15 cellular contexts compared by ENCODE assay signal in genomic region chr21:35004289-35004688, GRCh38. TPM values are rescaled to one million over a fixed set of nuclear protein-coding genes. Genes with fewer than 3 reads are reported as not detected.
DNase-seq lines count a peak whose midpoint lies in the region; ATAC-seq and TF ChIP-seq lines count a peak whose summit lies in the region.
"Had no signal": no experiment of that assay in that cellular context is flagged by ENCODE, and none has a peak within 500 bp of the region (broad histone marks: within the 10 kb centered on the region; RNA-seq: fewer than 3 reads in every experiment).

No MANE protein-coding gene starts in this region.

- peaks cover 46% of the 10 kb centered on the region for H4K20me1 ChIP-seq in DND-41 (ENCODE audit: insufficient read depth, low read length)

- WGBS in spleen, 5 donors = 92 to 94% (median 93%) methylated on average over 3 of the region's 3 CpGs
- 86 to 97% methylated on average over 3 of the region's 3 CpGs for WGBS in esophagus squamous epithelium, 2 donors

- no peaks in the 10 kb centered on the region for H3K27me3 ChIP-seq in CD4-positive, alpha-beta T cell (ENCODE audit: control insufficient read depth, insufficient read depth, low read length)
- H3K27me3 ChIP-seq in DND-41 (ENCODE audit: insufficient read depth, low read length, poor library complexity) (no peaks in the 10 kb centered on the region), spleen (replicated peaks in 1 of 7) (no peaks in the 10 kb centered on the region), esophagus squamous epithelium (no peaks in the 10 kb centered on the region)

- peak overlapping the region; percentile 34 for H3K4me3 Mint-ChIP-seq in CD4-positive, alpha-beta T cell
- H3K4me3 Mint-ChIP-seq in activated T-helper 17 cell treated with anti-CD3 and anti-CD28 coated beads, Interleukin-2, amount 50 U/mL, for 72 hours = peak overlapping the region; percentile 55
- no peak overlapping the region for H3K4me3 Mint-ChIP-seq in WTC11

- TF ChIP-seq POLR2A in spleen (IDR thresholded peaks at IDR 0.05) (no peak), esophagus squamous epithelium (IDR thresholded peaks at IDR 0.05) (no peak)

- peak overlapping the region; percentile 75 for H3K27ac Mint-ChIP-seq in CD4-positive, alpha-beta T cell
- H3K27ac Mint-ChIP-seq in activated T-helper 17 cell treated with anti-CD3 and anti-CD28 coated beads, Interleukin-2, amount 50 U/mL, for 72 hours = peak overlapping the region; percentile 69
- no peak overlapping the region for H3K27ac Mint-ChIP-seq in WTC11

- H3K4me1 ChIP-seq in DND-41 (ENCODE audit: insufficient read depth, low read length) = peaks cover 61% of the 10 kb centered on the region
- H3K4me1 ChIP-seq in mucosa of descending colon (ENCODE audit: low read depth) = peaks cover 9% of the 10 kb centered on the region
- H3K4me1 ChIP-seq in spleen = peaks cover 0 to 62% (median 12%) of the 10 kb centered on the region in 6 donors
- H3K4me1 ChIP-seq in esophagus squamous epithelium = no peaks in the 10 kb centered on the region

- H3K4me2 ChIP-seq in DND-41 (ENCODE audit: insufficient read depth, low read length) = no peak overlapping the region
- H3K4me2 ChIP-seq: KMS-11 had no signal

- H3K27ac ChIP-seq in CD4-positive, alpha-beta T cell (ENCODE audit: low read depth, low read length) = no peak overlapping the region
- H3K27ac ChIP-seq in DND-41 (ENCODE audit: low read length) = peak overlapping the region; percentile 56
- no peak overlapping the region for H3K27ac ChIP-seq in spleen
- no peak overlapping the region for H3K27ac ChIP-seq in esophagus squamous epithelium
- H3K27ac ChIP-seq: KMS-11 had no signal

- ATAC-seq in CD4-positive, alpha-beta T cell (ENCODE audit: poor library complexity) = no peak
- ATAC-seq in DND-41 (ENCODE audit: insufficient read depth, low read depth) (no peak), mucosa of descending colon (peak; percentile 25), WTC11 (no peak)
- no peak for ATAC-seq in activated T-helper 17 cell treated with anti-CD3 and anti-CD28 coated beads, Interleukin-2, amount 50 U/mL, for 72 hours (replicated peaks)
- ATAC-seq: HepG2 had no signal

- peaks cover 98% of the 10 kb centered on the region for H3K4me1 Mint-ChIP-seq in CD4-positive, alpha-beta T cell (ENCODE audit: low read depth)
- peaks cover 77% of the 10 kb centered on the region for H3K4me1 Mint-ChIP-seq in activated T-helper 17 cell treated with anti-CD3 and anti-CD28 coated beads, Interleukin-2, amount 50 U/mL, for 72 hours
- no peaks in the 10 kb centered on the region for H3K4me1 Mint-ChIP-seq in WTC11

- intact Hi-C loops in CD4-positive, alpha-beta T cell (cut with DNase I, micrococcal nuclease) = loop anchor here in 1 of 2 experiments (2.0 kb wide), 1 partner anchor 17 kb away; no protein-coding TSS in a partner anchor
- intact Hi-C loops in mucosa of descending colon (cut with DNase I, micrococcal nuclease) = no loop called here
- intact Hi-C loops in spleen (cut with DNase I; ENCODE audit: low total_unique reads) = no loop called here
- intact Hi-C loops in esophagus squamous epithelium (cut with DNase I) = no loop called here

- H3K36me3 Mint-ChIP-seq in CD4-positive, alpha-beta T cell (ENCODE audit: low read depth) = peaks cover 66% of the 10 kb centered on the region
- H3K36me3 Mint-ChIP-seq in activated T-helper 17 cell treated with anti-CD3 and anti-CD28 coated beads, Interleukin-2, amount 50 U/mL, for 72 hours (ENCODE audit: low read depth) = peaks cover 18% of the 10 kb centered on the region
- H3K36me3 Mint-ChIP-seq in WTC11 = no peaks in the 10 kb centered on the region

- CTCF ChIA-PET in CD4-positive, alpha-beta T cell (lab: Charles Lee) = interaction anchor here (0.9 to 2.3 kb wide), 6 partner anchors 10 to 259 kb away, joined by 3 to 7 read pairs (median 3); no protein-coding TSS in a partner anchor
- CTCF ChIA-PET in WTC11 (lab: Charles Lee) = interaction anchor here (0.7 kb wide), 1 partner anchor 836 kb away, joined by 3 read pairs; no protein-coding TSS in a partner anchor

- no peaks in the 10 kb centered on the region for H3K9me3 Mint-ChIP-seq in CD4-positive, alpha-beta T cell
- no peaks in the 10 kb centered on the region for H3K9me3 Mint-ChIP-seq in activated T-helper 17 cell treated with anti-CD3 and anti-CD28 coated beads, Interleukin-2, amount 50 U/mL, for 72 hours
- H3K9me3 Mint-ChIP-seq in WTC11 = peaks cover 4% of the 10 kb centered on the region

- TF ChIP-seq CTCF in CD4-positive, alpha-beta T cell (IDR thresholded peaks at IDR 0.05) = no peak
- no peak for TF ChIP-seq CTCF in DND-41 (IDR thresholded peaks at IDR 0.05; ENCODE audit: borderline replicate concordance, extremely low read depth, low read length, poor library complexity, severe bottlenecking)
- no peak for TF ChIP-seq CTCF in mucosa of descending colon (IDR thresholded peaks at IDR 0.05)
- TF ChIP-seq CTCF in spleen (IDR thresholded peaks at IDR 0.05 in 8 of 11, conservative IDR thresholded peaks at IDR 0.05 in 3 of 11) = no peak
- no peak for TF ChIP-seq CTCF in WTC11 (IDR thresholded peaks at IDR 0.05)
- TF ChIP-seq CTCF in esophagus squamous epithelium (IDR thresholded peaks at IDR 0.05) = no peak

- H3K4me3 ChIP-seq in DND-41 (ENCODE audit: low read depth in 1 of 2, low read length in 2 of 2) (no peak overlapping the region), mucosa of descending colon (no peak overlapping the region), spleen (no peak overlapping the region), esophagus squamous epithelium (no peak overlapping the region)

- H3K9me3 ChIP-seq in CD4-positive, alpha-beta T cell (ENCODE audit: control insufficient read depth, low read length) = no peaks in the 10 kb centered on the region
- H3K9me3 ChIP-seq in DND-41 (ENCODE audit: insufficient read depth, low read length, severe bottlenecking) = no peaks in the 10 kb centered on the region
- no peaks in the 10 kb centered on the region for H3K9me3 ChIP-seq in mucosa of descending colon
- no peaks in the 10 kb centered on the region for H3K9me3 ChIP-seq in spleen
- H3K9me3 ChIP-seq in esophagus squamous epithelium = no peaks in the 10 kb centered on the region

- H3K79me2 ChIP-seq in DND-41 (ENCODE audit: insufficient read depth, low read length) = peaks cover 98% of the 10 kb centered on the region

- no peak overlapping the region for H2AFZ ChIP-seq in DND-41 (ENCODE audit: low read depth, low read length)

- no peak overlapping the region for H3K9ac ChIP-seq in DND-41 (ENCODE audit: low read depth, low read length)
- H3K9ac ChIP-seq: KMS-11 had no signal

- H3K36me3 ChIP-seq in DND-41 (ENCODE audit: insufficient read depth, low read length) = peaks cover 61% of the 10 kb centered on the region
- H3K36me3 ChIP-seq in mucosa of descending colon (ENCODE audit: low read depth) = no peaks in the 10 kb centered on the region
- peaks cover 0 to 11% (median 0%) of the 10 kb centered on the region in 6 donors for H3K36me3 ChIP-seq in spleen
- H3K36me3 ChIP-seq in esophagus squamous epithelium = no peaks in the 10 kb centered on the region

- POLR2A ChIA-PET in CD4-positive, alpha-beta T cell (lab: Charles Lee) = interaction anchor here (0.8 to 2.0 kb wide), 5 partner anchors 12 to 71 kb away, joined by 4 to 11 read pairs (median 6); no protein-coding TSS in a partner anchor
- POLR2A ChIA-PET in WTC11 (lab: Charles Lee) = no interaction called here

- no peaks in the 10 kb centered on the region for H3K27me3 Mint-ChIP-seq in CD4-positive, alpha-beta T cell
- no peaks in the 10 kb centered on the region for H3K27me3 Mint-ChIP-seq in activated T-helper 17 cell treated with anti-CD3 and anti-CD28 coated beads, Interleukin-2, amount 50 U/mL, for 72 hours
- no peaks in the 10 kb centered on the region for H3K27me3 Mint-ChIP-seq in WTC11 (ENCODE audit: low read depth)

- DNase-seq in CD4-positive, alpha-beta T cell = no peak
- no peak for DNase-seq in DND-41
- no peak for DNase-seq in mucosa of descending colon
- DNase-seq in spleen = no peak
- DNase-seq in WTC11 (ENCODE audit: low spot score) = no peak
- DNase-seq in esophagus squamous epithelium (lab: John Stamatoyannopoulos, UW) = no peak
- DNase-seq: C1 segment of cervical spinal cord, DMS79, NCI-H1417 treated with DMSO at 0.1 percent for 48 hours, NCI-H187 treated with DMSO at 0.1 percent for 48 hours, NCI-H226, NCI-H524 had no signal

TF ChIP-seq in WTC11, 78 proteins besides CTCF, POLR2A, EP300 and RAD21 (continues in another document):
- TF ChIP-seq NFE2L1 (CRISPR knock-in tag; IDR thresholded peaks at IDR 0.05) (no peak), NR2C2 (CRISPR knock-in tag; IDR thresholded peaks at IDR 0.05) (no peak), ZNF416 (CRISPR knock-in tag; IDR thresholded peaks at IDR 0.05) (no peak), ELF4 (CRISPR knock-in tag; IDR thresholded peaks at IDR 0.05; ENCODE audit: low read depth) (no peak), STAT6 (CRISPR knock-in tag; conservative IDR thresholded peaks at IDR 0.05; ENCODE audit: low read depth) (no peak)

RNA-seq across cellular contexts. Expression of gene RUNX1, which starts 44.8 kb away (rescaled TPM):
- total RNA-seq in CD4-positive, alpha-beta T cell = 10 to 100 TPM; 71.7 to 74.3 TPM
- 100 to 1,000 TPM; 112 to 136 TPM for total RNA-seq in activated T-helper 17 cell treated with anti-CD3 and anti-CD28 coated beads, Interleukin-2, amount 50 U/mL, for 72 hours
- 10 to 100 TPM; 16.5 to 29.4 (median 24.0) TPM for total RNA-seq in mucosa of descending colon
- total RNA-seq in spleen = 10 to 100 TPM; 29.8 to 70.0 (median 57.4) TPM
- 1 to 10 TPM; 4.8 to 7.7 (median 6.7) TPM for polyA plus RNA-seq in spleen
- total RNA-seq in WTC11 (2021) = 1.0 to 2.2 TPM (median 1.3 TPM) in 3 replicates
- total RNA-seq in esophagus squamous epithelium = 10 to 100 TPM in 3 of 4 donors, 1 to 10 TPM in 1; 8.2 to 25.4 (median 18.3) TPM
